Comparison of ENCODE assay signal across 24 cellular contexts in genomic region chr12:131883521-131883900, GRCh38. TPM values are rescaled to one million over a fixed set of nuclear protein-coding genes. Genes with fewer than 3 reads are reported as not detected.
DNase-seq lines count a peak whose midpoint lies in the region; ATAC-seq and TF ChIP-seq lines count a peak whose summit lies in the region.
"Had no signal": no experiment of that assay in that cellular context is flagged by ENCODE, and none has a peak within 500 bp of the region (broad histone marks: within the 10 kb centered on the region; RNA-seq: fewer than 3 reads in every experiment).

No MANE protein-coding gene starts in this region.

- H3K4me1 ChIP-seq in IMR-90 (ENCODE audit: control insufficient read depth, insufficient read depth, low read length) (no peaks in the 10 kb centered on the region), suprapubic skin (peaks cover 13% of the 10 kb centered on the region), transverse colon (no peaks in the 10 kb centered on the region)
- H3K4me1 ChIP-seq: lower lobe of right lung, parathyroid adenoma, right atrium auricular region had no signal

- H3K9me3 ChIP-seq in IMR-90 (ENCODE audit: control insufficient read depth, insufficient read depth, low read length): peaks cover 5% of the 10 kb centered on the region; the same call in 1 of the 2 replicates
- no peaks in the 10 kb centered on the region for H3K9me3 ChIP-seq in suprapubic skin
- H3K9me3 ChIP-seq in transverse colon: no peaks in the 10 kb centered on the region

- H3K79me1 ChIP-seq in IMR-90 (ENCODE audit: low read depth in 1 of 2, low read length in 2 of 2): no peaks in the 10 kb centered on the region

- ATAC-seq in IMR-90 (ENCODE audit: low read depth) (no peak), GM19452 (IDR thresholded peaks at IDR 0.05; ENCODE audit: unreplicated experiment) (no peak), HG02763 (IDR thresholded peaks at IDR 0.05; ENCODE audit: unreplicated experiment) (no peak)
- ATAC-seq: activated naive CD8-positive, alpha-beta T cell treated with anti-CD3 and anti-CD28 coated beads, Interleukin-2, amount 50 U/mL, for 24 hours had no signal

- H3K36me3 Mint-ChIP-seq in chondrocyte (ENCODE audit: low read depth): peaks cover 4% of the 10 kb centered on the region
- no peaks in the 10 kb centered on the region for H3K36me3 Mint-ChIP-seq in osteocyte (ENCODE audit: unreplicated experiment)
- H3K36me3 Mint-ChIP-seq: CD4-positive, CD25-positive, alpha-beta regulatory T cell had no signal

- H3K27me3 Mint-ChIP-seq in chondrocyte (ENCODE audit: low read depth) (no peaks in the 10 kb centered on the region), osteocyte (ENCODE audit: unreplicated experiment) (peaks cover 2% of the 10 kb centered on the region)
- H3K27me3 Mint-ChIP-seq: activated naive CD8-positive, alpha-beta T cell treated with anti-CD3 and anti-CD28 coated beads, Interleukin-2, amount 50 U/mL, for 24 hours had no signal

- no peak for TF ChIP-seq CTCF in IMR-90 (conservative IDR thresholded peaks at IDR 0.05; ENCODE audit: low read depth, low read length)
- no peak for TF ChIP-seq CTCF in chondrocyte (IDR thresholded peaks at IDR 0.05)
- TF ChIP-seq CTCF in osteocyte (IDR thresholded peaks at IDR 0.05): no peak
- no peak for TF ChIP-seq CTCF in suprapubic skin (IDR thresholded peaks at IDR 0.05)
- TF ChIP-seq CTCF in transverse colon (IDR thresholded peaks at IDR 0.05): no peak

- peaks cover 13% of the 10 kb centered on the region for H3K4me1 Mint-ChIP-seq in chondrocyte (ENCODE audit: low read depth)
- H3K4me1 Mint-ChIP-seq in osteocyte (ENCODE audit: unreplicated experiment): peaks cover 14% of the 10 kb centered on the region
- H3K4me1 Mint-ChIP-seq: activated naive CD8-positive, alpha-beta T cell treated with anti-CD3 and anti-CD28 coated beads, Interleukin-2, amount 50 U/mL, for 24 hours; nephron had no signal

- TF ChIP-seq EP300 in suprapubic skin (IDR thresholded peaks at IDR 0.05) (no peak), transverse colon (IDR thresholded peaks at IDR 0.05; ENCODE audit: low read depth) (no peak)

- dilution Hi-C loops in IMR-90 (cut with HindIII; ENCODE audit: low sequenced_read_pairs, unreplicated experiment): no loop called here

- CTCF ChIA-PET in IMR-90 (lab: Yijun Ruan, JAX): no interaction called here

- H3K9me3 Mint-ChIP-seq in chondrocyte (ENCODE audit: low read depth) (peaks cover 10% of the 10 kb centered on the region), osteocyte (ENCODE audit: unreplicated experiment) (no peaks in the 10 kb centered on the region)

- H3K27me3 ChIP-seq in IMR-90 (ENCODE audit: control insufficient read depth, insufficient read depth, low read length) (peaks cover 17% of the 10 kb centered on the region), suprapubic skin (no peaks in the 10 kb centered on the region), transverse colon (no peaks in the 10 kb centered on the region)
- H3K27me3 ChIP-seq: right atrium auricular region had no signal

- 90% methylated on average over 2 of the region's 4 CpGs; no CpG with 5 or more reads in 1 of the 2 experiments for WGBS in IMR-90 (ENCODE audit: extremely low coverage in 2 of 2, insufficient read length in 1 of 2), 2 experiments
- 40% methylated on average over 4 of the region's 4 CpGs for WGBS in suprapubic skin
- WGBS in transverse colon (ENCODE audit: low coverage in 1 of 2), 2 donors: 88% methylated on average over 4 of the region's 4 CpGs; no CpG with 5 or more reads in 1 of the 2 donors

- intact Hi-C loops in IMR-90 (cut with micrococcal nuclease) (no loop called here), transverse colon (cut with DNase I; ENCODE audit: low total_unique reads) (no loop called here)

- H3K9me1 ChIP-seq in IMR-90 (ENCODE audit: insufficient read depth, low read length): no peaks in the 10 kb centered on the region

- no peak for TF ChIP-seq RAD21 in IMR-90 (IDR thresholded peaks at IDR 0.05; ENCODE audit: low read length)

- no peak overlapping the region for H3K14ac ChIP-seq in IMR-90 (replicated peaks; ENCODE audit: low read depth, low read length)

- H3K4me3 ChIP-seq in IMR-90 (ENCODE audit: insufficient read depth, low read depth, low read length) (no peak overlapping the region), suprapubic skin (no peak overlapping the region), transverse colon (no peak overlapping the region)
- H3K4me3 ChIP-seq: lower lobe of right lung, right atrium auricular region, smooth muscle cell had no signal

- no peak overlapping the region for H3K4me3 Mint-ChIP-seq in chondrocyte (ENCODE audit: unreplicated experiment)
- peak overlapping the region; percentile 38 for H3K4me3 Mint-ChIP-seq in osteocyte (ENCODE audit: unreplicated experiment)
- H3K4me3 Mint-ChIP-seq: activated naive CD8-positive, alpha-beta T cell treated with anti-CD3 and anti-CD28 coated beads, Interleukin-2, amount 50 U/mL, for 24 hours; CD4-positive, CD25-positive, alpha-beta regulatory T cell; nephron; WTC11 had no signal

- H3K27ac ChIP-seq in IMR-90 (ENCODE audit: insufficient read depth, low read length) (no peak overlapping the region), suprapubic skin (no peak overlapping the region), transverse colon (no peak overlapping the region)
- H3K27ac ChIP-seq: lower lobe of right lung, parathyroid adenoma, right atrium auricular region had no signal

- no peak overlapping the region for H2BK120ac ChIP-seq in IMR-90 (ENCODE audit: low read depth, low read length)

- no peak overlapping the region for H3K23ac ChIP-seq in IMR-90 (ENCODE audit: low read depth, low read length)

- no peak overlapping the region for H3K4ac ChIP-seq in IMR-90 (ENCODE audit: low read depth, low read length)

- no peak overlapping the region for H4K8ac ChIP-seq in IMR-90 (ENCODE audit: low read depth in 2 of 2, low read length in 2 of 2)

- H4K5ac ChIP-seq in IMR-90 (ENCODE audit: low read depth, low read length): no peak overlapping the region

- H3K18ac ChIP-seq in IMR-90 (ENCODE audit: low read depth, low read length): no peak overlapping the region

- no peaks in the 10 kb centered on the region for H4K20me1 ChIP-seq in IMR-90 (ENCODE audit: insufficient read depth, low read length)

- H3K36me3 ChIP-seq in IMR-90 (ENCODE audit: control insufficient read depth, insufficient read depth, low read length) (no peaks in the 10 kb centered on the region), suprapubic skin (no peaks in the 10 kb centered on the region), transverse colon (no peaks in the 10 kb centered on the region)
- H3K36me3 ChIP-seq: lower lobe of right lung, right atrium auricular region had no signal

- in situ Hi-C loops in IMR-90 (cut with MboI; ENCODE audit: low sequenced_read_pairs) (no loop called here), transverse colon (cut with MboI; ENCODE audit: low pct_ligation_motif_present in 1 of 4, low pct_unique_long_range_greater_than_20kb in 1 of 4, low sequenced_read_pairs in 3 of 4) (no loop called here)

- no TSS peak for BruUV-seq in IMR-90 (replicated peaks; lab: Mats Ljungman, UMichigan)

- H2BK15ac ChIP-seq in IMR-90 (ENCODE audit: low read depth, low read length): no peak overlapping the region

- POLR2A ChIA-PET in IMR-90 (lab: Charles Lee; ENCODE audit: unreplicated experiment): no interaction called here

- no peak overlapping the region for H2BK5ac ChIP-seq in IMR-90 (ENCODE audit: low read depth, low read length, poor library complexity, severe bottlenecking)

- peak; percentile 59 for DNase-seq in ELF-1 (ENCODE audit: low read depth, low spot score)
- DNase-seq in IMR-90: no peak
- no peak for DNase-seq in chondrocyte (ENCODE audit: low spot score)
- no peak for DNase-seq in osteocyte (ENCODE audit: extremely low spot score, unreplicated experiment)
- no peak for DNase-seq in suprapubic skin (ENCODE audit: low spot score in 2 of 2)
- DNase-seq in transverse colon: no peak
- DNase-seq: activated CD4-positive, alpha-beta T cell treated with anti-CD3 and anti-CD28 coated beads, Interleukin-2, amount 50 U/mL, for 1 hour; activated naive CD8-positive, alpha-beta T cell treated with anti-CD3 and anti-CD28 coated beads, Interleukin-2, amount 50 U/mL, for 24 hours; activated T-cell treated with anti-CD3 and anti-CD28 coated beads, Interleukin-2, amount 50 U/mL, for 48 hours; lower lobe of right lung; NCI-H1436; NCI-H2107; NCI-H446; SHP77 treated with DMSO at 0.1 percent for 48 hours; stimulated activated CD4-positive, alpha-beta T cell treated with anti-CD3 and anti-CD28 coated beads, Interleukin-1b, Interleukin-23, amount 100 ng/mL, for 48 hours had no signal

- no peak overlapping the region for H3K9ac ChIP-seq in IMR-90 (ENCODE audit: low read depth, low read length)
- H3K9ac ChIP-seq: parathyroid adenoma had no signal

- no peak overlapping the region for H3K4me2 ChIP-seq in IMR-90 (ENCODE audit: low read depth, low read length)
- H3K4me2 ChIP-seq: smooth muscle cell had no signal

- H2AFZ ChIP-seq in IMR-90 (replicated peaks; ENCODE audit: low read length, poor library complexity): peak overlapping the region; percentile 13
- H2AFZ ChIP-seq: parathyroid adenoma had no signal

- no peak overlapping the region for H2AK5ac ChIP-seq in IMR-90 (ENCODE audit: low read depth, low read length)

- H2BK20ac ChIP-seq in IMR-90 (ENCODE audit: low read depth, low read length): no peak overlapping the region

- no peak overlapping the region for H3K56ac ChIP-seq in IMR-90 (ENCODE audit: extremely low read depth, insufficient read depth, low read length)

- H2AK9ac ChIP-seq in IMR-90 (replicated peaks; ENCODE audit: low read depth, low read length, poor library complexity): no peak overlapping the region

- H4K91ac ChIP-seq in IMR-90 (ENCODE audit: insufficient read depth, low read depth, low read length): no peak overlapping the region

- H3K27ac Mint-ChIP-seq in chondrocyte (ENCODE audit: unreplicated experiment) (peak overlapping the region; percentile 69), osteocyte (ENCODE audit: unreplicated experiment) (peak overlapping the region; percentile 91)
- H3K27ac Mint-ChIP-seq: activated naive CD8-positive, alpha-beta T cell treated with anti-CD3 and anti-CD28 coated beads, Interleukin-2, amount 50 U/mL, for 24 hours; CD4-positive, CD25-positive, alpha-beta regulatory T cell; nephron; WTC11 had no signal

- TF ChIP-seq POLR2A in IMR-90 (IDR thresholded peaks at IDR 0.05; ENCODE audit: low read depth, low read length) (no peak), suprapubic skin (IDR thresholded peaks at IDR 0.05) (no peak), transverse colon (IDR thresholded peaks at IDR 0.05) (no peak)

RNA-seq across cellular contexts. Expression of gene ULK1, which starts 10.9 kb away (rescaled TPM):
- total RNA-seq in IMR-90 (2012; rRNA removed): 1.8 and 1.9 TPM in 2 replicates
- 19.2 and 20.0 TPM in 2 replicates for polyA plus RNA-seq in IMR-90 (2012; rRNA removed)
- polyA plus RNA-seq in IMR-90 (2012; cell fraction: cytosol; rRNA removed): 7.8 and 17.2 TPM in 2 replicates
- 80.3 and 166 TPM in 2 replicates for polyA plus RNA-seq in IMR-90 (2012; cell fraction: nucleus; rRNA removed; ENCODE audit: low replicate concordance)
- total RNA-seq in chondrocyte: 54.2 to 65.7 TPM (median 56.1 TPM) in 3 replicates
- total RNA-seq in osteocyte: 69.6 and 74.7 TPM in 2 replicates
- 100 to 1,000 TPM in 1 of 4 donors, 10 to 100 TPM in 3; 37.0 to 102 (median 65.7) TPM for total RNA-seq in suprapubic skin
- 100 to 1,000 TPM in 1 of 4 donors, 10 to 100 TPM in 3; 17.5 to 140 (median 28.0) TPM for total RNA-seq in transverse colon

RNA-seq across cellular contexts. Expression of gene PUS1, which starts 45.6 kb away (rescaled TPM):
- total RNA-seq in IMR-90 (2012; rRNA removed) (11.4 and 14.0 TPM in 2 replicates), chondrocyte (18.7 to 21.0 TPM (median 19.8 TPM) in 3 replicates), osteocyte (18.8 and 19.5 TPM in 2 replicates), suprapubic skin (10 to 100 TPM; 16.3 to 24.4 (median 21.8) TPM), transverse colon (10 to 100 TPM; 11.9 to 48.8 (median 23.1) TPM)
- 33.1 and 36.7 TPM in 2 replicates for polyA plus RNA-seq in IMR-90 (2012; rRNA removed)
- polyA plus RNA-seq in IMR-90 (2012; cell fraction: cytosol; rRNA removed): 28.6 and 35.9 TPM in 2 replicates
- polyA plus RNA-seq in IMR-90 (2012; cell fraction: nucleus; rRNA removed; ENCODE audit: low replicate concordance): 86.5 and 151 TPM in 2 replicates

RNA-seq across cellular contexts. Expression of gene MMP17, which starts 55.3 kb away (rescaled TPM):
- total RNA-seq in IMR-90 (2012; rRNA removed) (1.4 and 1.7 TPM in 2 replicates), chondrocyte (1.3 to 2.4 TPM (median 1.3 TPM) in 3 replicates), osteocyte (1.7 and 2.9 TPM in 2 replicates), suprapubic skin (10 to 100 TPM in 1 of 4 donors, 1 to 10 TPM in 3; 3.0 to 10.1 (median 5.6) TPM), transverse colon (10 to 100 TPM in 2 of 4 donors, 1 to 10 TPM in 2; 2.6 to 23.6 (median 12.4) TPM)
- polyA plus RNA-seq in IMR-90 (2012; rRNA removed): 11.8 and 15.9 TPM in 2 replicates
- 11.7 and 17.3 TPM in 2 replicates for polyA plus RNA-seq in IMR-90 (2012; cell fraction: cytosol; rRNA removed)
- 14.0 and 49.8 TPM in 2 replicates for polyA plus RNA-seq in IMR-90 (2012; cell fraction: nucleus; rRNA removed; ENCODE audit: low replicate concordance)
- total RNA-seq: CD4-positive, CD25-positive, alpha-beta regulatory T cell; OCI-LY7 had no signal
